Comparison of ENCODE assay signal across 13 cellular contexts in genomic region chr22:37581534-37581933, GRCh38. TPM values are rescaled to one million over a fixed set of nuclear protein-coding genes. Genes with fewer than 3 reads are reported as not detected.
DNase-seq lines count a peak whose midpoint lies in the region; ATAC-seq and TF ChIP-seq lines count a peak whose summit lies in the region.
"Had no signal": no experiment of that assay in that cellular context is flagged by ENCODE, and none has a peak within 500 bp of the region (broad histone marks: within the 10 kb centered on the region; RNA-seq: fewer than 3 reads in every experiment).

No MANE protein-coding gene starts in this region.

- no peak overlapping the region for H3K4me3 ChIP-seq in breast epithelium
- no peak overlapping the region for H3K4me3 ChIP-seq in aorta (ENCODE audit: low read length in 2 of 2)
- no peak overlapping the region for H3K4me3 ChIP-seq in suprapubic skin
- H3K4me3 ChIP-seq: coronary artery, tibial nerve had no signal

- TF ChIP-seq POLR2A in breast epithelium (IDR thresholded peaks at IDR 0.05) (no peak), suprapubic skin (IDR thresholded peaks at IDR 0.05) (no peak)

- no peaks in the 10 kb centered on the region for H3K9me3 Mint-ChIP-seq in MCF 10A (ENCODE audit: unreplicated experiment)
- H3K9me3 Mint-ChIP-seq in activated naive CD4-positive, alpha-beta T cell treated with anti-CD3 and anti-CD28 coated beads for 36 hours, result no peaks in the 10 kb centered on the region
- H3K9me3 Mint-ChIP-seq in activated T-helper 2 cell treated with anti-CD3 and anti-CD28 coated beads, Interferon-gamma antibody, Interleukin-2, Interleukin-4, amounts not matched to agents 10 μg/mL and 5 μg/mL and 100 μg/mL, durations not matched to agents 14 hours and 24 hours and 36 hours, result no peaks in the 10 kb centered on the region
- H3K9me3 Mint-ChIP-seq: nephron progenitor cell had no signal

- 0 to 2% methylated on average over 9 of the region's 9 CpGs for WGBS in aorta, 2 donors
- 20% methylated on average over 9 of the region's 9 CpGs for WGBS in suprapubic skin

- H3K27ac ChIP-seq in breast epithelium (peak overlapping the region; percentile 8 to 10), aorta (ENCODE audit: low read depth in 1 of 2, low read length in 2 of 2) (no peak overlapping the region), suprapubic skin (no peak overlapping the region)
- H3K27ac ChIP-seq: tibial nerve had no signal

- CTCF ChIA-PET in MCF 10A (lab: Yijun Ruan, JAX), result interaction anchor here (1.6 to 1.8 kb wide), 2 partner anchors 11 to 14 kb away, joined by 9 to 13 read pairs; no protein-coding TSS in a partner anchor
- CTCF ChIA-PET in activated naive CD4-positive, alpha-beta T cell treated with anti-CD3 and anti-CD28 coated beads for 36 hours (lab: Charles Lee), result interaction anchor here (1.0 to 3.3 kb wide), 3 partner anchors 10 to 85 kb away, joined by 3 to 23 read pairs (median 10); no protein-coding TSS in a partner anchor

- DNase-seq in breast epithelium (ENCODE audit: low spot score in 2 of 2), result peak in 1 of 2 donors; percentile 84
- DNase-seq in MCF 10A (ENCODE audit: unreplicated experiment), result no peak
- DNase-seq in cerebellum (ENCODE audit: low spot score), result peak; percentile 87
- DNase-seq in midbrain (lab: John Stamatoyannopoulos, UW), result peak; percentile 61
- DNase-seq in aorta, result peak; percentile 84 to 87
- no peak for DNase-seq in suprapubic skin (ENCODE audit: low spot score in 2 of 2)
- no peak for DNase-seq in activated naive CD4-positive, alpha-beta T cell treated with anti-CD3 and anti-CD28 coated beads for 36 hours
- DNase-seq in activated T-helper 2 cell treated with anti-CD3 and anti-CD28 coated beads, Interferon-gamma antibody, Interleukin-2, Interleukin-4, amounts not matched to agents 10 μg/mL and 5 μg/mL and 100 μg/mL, durations not matched to agents 14 hours and 24 hours and 36 hours (ENCODE audit: low spot score), result no peak
- DNase-seq: activated naive CD4-positive, alpha-beta T cell treated with anti-CD3 and anti-CD28 coated beads, Interleukin-2, amount 50 U/mL, for 16 hours; nephron progenitor cell had no signal

- BruUV-seq in MCF 10A (replicated peaks; lab: Mats Ljungman, UMichigan), result no TSS peak

- no peaks in the 10 kb centered on the region for H3K9me3 ChIP-seq in breast epithelium
- H3K9me3 ChIP-seq in aorta (ENCODE audit: control insufficient read depth, low read length), result no peaks in the 10 kb centered on the region
- H3K9me3 ChIP-seq in suprapubic skin, result no peaks in the 10 kb centered on the region
- H3K9me3 ChIP-seq: tibial nerve had no signal

- ATAC-seq in aorta (ENCODE audit: low FRiP score), result peak; percentile 75

- no peak for TF ChIP-seq EP300 in suprapubic skin (IDR thresholded peaks at IDR 0.05)

- H3K36me3 Mint-ChIP-seq in MCF 10A (ENCODE audit: insufficient read depth, unreplicated experiment), result no peaks in the 10 kb centered on the region
- H3K36me3 Mint-ChIP-seq in activated naive CD4-positive, alpha-beta T cell treated with anti-CD3 and anti-CD28 coated beads for 36 hours (ENCODE audit: low read depth), result no peaks in the 10 kb centered on the region
- H3K36me3 Mint-ChIP-seq in activated T-helper 2 cell treated with anti-CD3 and anti-CD28 coated beads, Interferon-gamma antibody, Interleukin-2, Interleukin-4, amounts not matched to agents 10 μg/mL and 5 μg/mL and 100 μg/mL, durations not matched to agents 14 hours and 24 hours and 36 hours (ENCODE audit: low read depth), result no peaks in the 10 kb centered on the region

- intact Hi-C loops in breast epithelium (cut with DNase I; ENCODE audit: low total_unique reads) (no loop called here), MCF 10A (cut with micrococcal nuclease) (no loop called here), aorta (cut with DNase I) (no loop called here)
- intact Hi-C loops in activated naive CD4-positive, alpha-beta T cell treated with anti-CD3 and anti-CD28 coated beads for 36 hours (cut with micrococcal nuclease), result no loop called here
- intact Hi-C loops in activated T-helper 2 cell treated with anti-CD3 and anti-CD28 coated beads, Interferon-gamma antibody, Interleukin-2, Interleukin-4, amounts not matched to agents 10 μg/mL and 5 μg/mL and 100 μg/mL, durations not matched to agents 14 hours and 24 hours and 36 hours (cut with micrococcal nuclease), result no loop called here

- POLR2A ChIA-PET in MCF 10A (lab: Yijun Ruan, JAX), result no interaction called here

- H3K27ac Mint-ChIP-seq in MCF 10A (ENCODE audit: low read depth, unreplicated experiment), result no peak overlapping the region
- no peak overlapping the region for H3K27ac Mint-ChIP-seq in activated naive CD4-positive, alpha-beta T cell treated with anti-CD3 and anti-CD28 coated beads for 36 hours
- H3K27ac Mint-ChIP-seq in activated T-helper 2 cell treated with anti-CD3 and anti-CD28 coated beads, Interferon-gamma antibody, Interleukin-2, Interleukin-4, amounts not matched to agents 10 μg/mL and 5 μg/mL and 100 μg/mL, durations not matched to agents 14 hours and 24 hours and 36 hours, result no peak overlapping the region
- H3K27ac Mint-ChIP-seq: nephron progenitor cell had no signal

- H3K4me3 Mint-ChIP-seq in MCF 10A (ENCODE audit: unreplicated experiment), result no peak overlapping the region
- no peak overlapping the region for H3K4me3 Mint-ChIP-seq in activated naive CD4-positive, alpha-beta T cell treated with anti-CD3 and anti-CD28 coated beads for 36 hours
- no peak overlapping the region for H3K4me3 Mint-ChIP-seq in activated T-helper 2 cell treated with anti-CD3 and anti-CD28 coated beads, Interferon-gamma antibody, Interleukin-2, Interleukin-4, amounts not matched to agents 10 μg/mL and 5 μg/mL and 100 μg/mL, durations not matched to agents 14 hours and 24 hours and 36 hours (ENCODE audit: low read depth)
- H3K4me3 Mint-ChIP-seq: nephron progenitor cell had no signal

- H3K36me3 ChIP-seq in breast epithelium, result no peaks in the 10 kb centered on the region
- H3K36me3 ChIP-seq in aorta (ENCODE audit: control insufficient read depth in 1 of 2, insufficient read depth in 2 of 2, low read length in 1 of 2), result no peaks in the 10 kb centered on the region
- no peaks in the 10 kb centered on the region for H3K36me3 ChIP-seq in suprapubic skin

- no peaks in the 10 kb centered on the region for H3K4me1 ChIP-seq in breast epithelium
- H3K4me1 ChIP-seq in aorta (ENCODE audit: control insufficient read depth in 1 of 2, insufficient read depth in 2 of 2, low read length in 2 of 2), result no peaks in the 10 kb centered on the region
- H3K4me1 ChIP-seq in suprapubic skin, result peaks cover 22% of the 10 kb centered on the region

- no peaks in the 10 kb centered on the region for H3K4me1 Mint-ChIP-seq in MCF 10A (ENCODE audit: insufficient read depth, unreplicated experiment)
- peaks cover 14% of the 10 kb centered on the region for H3K4me1 Mint-ChIP-seq in activated naive CD4-positive, alpha-beta T cell treated with anti-CD3 and anti-CD28 coated beads for 36 hours (ENCODE audit: low read depth)
- peaks cover 6% of the 10 kb centered on the region for H3K4me1 Mint-ChIP-seq in activated T-helper 2 cell treated with anti-CD3 and anti-CD28 coated beads, Interferon-gamma antibody, Interleukin-2, Interleukin-4, amounts not matched to agents 10 μg/mL and 5 μg/mL and 100 μg/mL, durations not matched to agents 14 hours and 24 hours and 36 hours (ENCODE audit: low read depth)

- TF ChIP-seq CTCF in breast epithelium (IDR thresholded peaks at IDR 0.05) (no peak), MCF 10A (IDR thresholded peaks at IDR 0.05; ENCODE audit: unreplicated experiment) (no peak), suprapubic skin (IDR thresholded peaks at IDR 0.05) (no peak)

- H3K27me3 Mint-ChIP-seq in MCF 10A (ENCODE audit: insufficient read depth, unreplicated experiment), result no peaks in the 10 kb centered on the region
- no peaks in the 10 kb centered on the region for H3K27me3 Mint-ChIP-seq in activated naive CD4-positive, alpha-beta T cell treated with anti-CD3 and anti-CD28 coated beads for 36 hours (ENCODE audit: low read depth)
- H3K27me3 Mint-ChIP-seq in activated T-helper 2 cell treated with anti-CD3 and anti-CD28 coated beads, Interferon-gamma antibody, Interleukin-2, Interleukin-4, amounts not matched to agents 10 μg/mL and 5 μg/mL and 100 μg/mL, durations not matched to agents 14 hours and 24 hours and 36 hours (ENCODE audit: low read depth), result peaks cover 15% of the 10 kb centered on the region

- H3K27me3 ChIP-seq in breast epithelium, result no peaks in the 10 kb centered on the region
- no peaks in the 10 kb centered on the region for H3K27me3 ChIP-seq in aorta (ENCODE audit: control insufficient read depth in 1 of 2, insufficient read depth in 2 of 2, low read length in 1 of 2)
- H3K27me3 ChIP-seq in suprapubic skin, result no peaks in the 10 kb centered on the region
- H3K27me3 ChIP-seq: tibial nerve had no signal

RNA-seq across cellular contexts. Expression of gene LGALS2, which starts 1.6 kb away (rescaled TPM):
- total RNA-seq in breast epithelium (under 1 TPM in 2 of 3 donors, not detected in 1; 0.80 to 0.88 TPM), MCF 10A (2022) (not detected in 2 replicates), cerebellum (not detected), aorta (1 to 10 TPM in 1 of 2 donors, not detected in 1; 2.1 TPM), suprapubic skin (not detected)
- polyA plus RNA-seq in aorta, result 10 to 100 TPM in 1 of 2 donors, not detected in 1; 22.8 TPM
- not detected for total RNA-seq in activated naive CD4-positive, alpha-beta T cell treated with anti-CD3 and anti-CD28 coated beads for 36 hours
- total RNA-seq in activated T-helper 2 cell treated with anti-CD3 and anti-CD28 coated beads, Interferon-gamma antibody, Interleukin-2, Interleukin-4, amounts not matched to agents 10 μg/mL and 5 μg/mL and 100 μg/mL, durations not matched to agents 14 hours and 24 hours and 36 hours, result not detected in 2 replicates
- total RNA-seq: fibroblast of lung, tibial nerve had no signal

RNA-seq across cellular contexts. Expression of gene CDC42EP1, which starts 21.3 kb away (rescaled TPM):
- total RNA-seq in breast epithelium (10 to 100 TPM; 13.8 to 43.0 (median 29.8) TPM), MCF 10A (2022) (86.0 and 148 TPM in 2 replicates), cerebellum (2.6 TPM), aorta (10 to 100 TPM; 69.1 to 76.3 TPM), suprapubic skin (10 to 100 TPM; 32.1 to 93.7 (median 80.9) TPM)
- 10 to 100 TPM; 26.0 to 44.6 TPM for polyA plus RNA-seq in aorta
- 1 to 10 TPM; 1.9 to 2.8 TPM for total RNA-seq in activated naive CD4-positive, alpha-beta T cell treated with anti-CD3 and anti-CD28 coated beads for 36 hours
- 0.74 and 1.1 TPM in 2 replicates for total RNA-seq in activated T-helper 2 cell treated with anti-CD3 and anti-CD28 coated beads, Interferon-gamma antibody, Interleukin-2, Interleukin-4, amounts not matched to agents 10 μg/mL and 5 μg/mL and 100 μg/mL, durations not matched to agents 14 hours and 24 hours and 36 hours

RNA-seq across cellular contexts. Expression of gene GGA1, which starts 27.1 kb away (rescaled TPM):
- total RNA-seq in breast epithelium, result 10 to 100 TPM; 36.6 to 63.9 (median 54.7) TPM
- 52.7 and 59.1 TPM in 2 replicates for total RNA-seq in MCF 10A (2022)
- total RNA-seq in cerebellum, result 39.1 TPM
- 10 to 100 TPM; 35.7 to 62.7 TPM for total RNA-seq in aorta
- polyA plus RNA-seq in aorta, result 10 to 100 TPM; 14.4 to 68.7 TPM
- total RNA-seq in suprapubic skin, result 100 to 1,000 TPM in 1 of 4 donors, 10 to 100 TPM in 3; 52.8 to 124 (median 65.3) TPM
- 10 to 100 TPM; 46.1 to 49.1 TPM for total RNA-seq in activated naive CD4-positive, alpha-beta T cell treated with anti-CD3 and anti-CD28 coated beads for 36 hours
- total RNA-seq in activated T-helper 2 cell treated with anti-CD3 and anti-CD28 coated beads, Interferon-gamma antibody, Interleukin-2, Interleukin-4, amounts not matched to agents 10 μg/mL and 5 μg/mL and 100 μg/mL, durations not matched to agents 14 hours and 24 hours and 36 hours, result 69.3 and 71.2 TPM in 2 replicates

RNA-seq across cellular contexts. Expression of gene SH3BP1, which starts 57.9 kb away (rescaled TPM):
- 1 to 10 TPM; 3.8 to 8.8 (median 7.3) TPM for total RNA-seq in breast epithelium
- total RNA-seq in MCF 10A (2022), result 1.5 and 1.9 TPM in 2 replicates
- total RNA-seq in cerebellum, result 1.4 TPM
- 10 to 100 TPM in 1 of 2 donors, 1 to 10 TPM in 1; 7.2 to 18.2 TPM for total RNA-seq in aorta
- 10 to 100 TPM in 1 of 2 donors, 1 to 10 TPM in 1; 3.5 to 14.8 TPM for polyA plus RNA-seq in aorta
- total RNA-seq in suprapubic skin, result 10 to 100 TPM; 57.1 to 60.7 (median 57.7) TPM
- total RNA-seq in activated naive CD4-positive, alpha-beta T cell treated with anti-CD3 and anti-CD28 coated beads for 36 hours, result 10 to 100 TPM; 45.9 to 51.0 TPM
- total RNA-seq in activated T-helper 2 cell treated with anti-CD3 and anti-CD28 coated beads, Interferon-gamma antibody, Interleukin-2, Interleukin-4, amounts not matched to agents 10 μg/mL and 5 μg/mL and 100 μg/mL, durations not matched to agents 14 hours and 24 hours and 36 hours, result 117 and 122 TPM in 2 replicates

Comparison
In these comparisons a context has a peak if more than half of its experiments do, and no peak if none do; other contexts are left out.
1. DNase-seq: peak in cerebellum (single experiment), midbrain (single experiment) and aorta (2 of 2); none in MCF 10A (single experiment), suprapubic skin (0 of 2), activated naive CD4-positive, alpha-beta T cell treated with anti-CD3 and anti-CD28 coated beads for 36 hours (single experiment) and activated T-helper 2 cell treated with anti-CD3 and anti-CD28 coated beads, Interferon-gamma antibody, Interleukin-2, Interleukin-4, amounts not matched to agents 10 μg/mL and 5 μg/mL and 100 μg/mL, durations not matched to agents 14 hours and 24 hours and 36 hours (single experiment).
2. H3K27ac ChIP-seq: peak in breast epithelium (2 of 2); none in aorta (0 of 2) and suprapubic skin (single experiment).